Comparison of ENCODE assay signal across 8 cellular contexts in the genomic region with DNA sequence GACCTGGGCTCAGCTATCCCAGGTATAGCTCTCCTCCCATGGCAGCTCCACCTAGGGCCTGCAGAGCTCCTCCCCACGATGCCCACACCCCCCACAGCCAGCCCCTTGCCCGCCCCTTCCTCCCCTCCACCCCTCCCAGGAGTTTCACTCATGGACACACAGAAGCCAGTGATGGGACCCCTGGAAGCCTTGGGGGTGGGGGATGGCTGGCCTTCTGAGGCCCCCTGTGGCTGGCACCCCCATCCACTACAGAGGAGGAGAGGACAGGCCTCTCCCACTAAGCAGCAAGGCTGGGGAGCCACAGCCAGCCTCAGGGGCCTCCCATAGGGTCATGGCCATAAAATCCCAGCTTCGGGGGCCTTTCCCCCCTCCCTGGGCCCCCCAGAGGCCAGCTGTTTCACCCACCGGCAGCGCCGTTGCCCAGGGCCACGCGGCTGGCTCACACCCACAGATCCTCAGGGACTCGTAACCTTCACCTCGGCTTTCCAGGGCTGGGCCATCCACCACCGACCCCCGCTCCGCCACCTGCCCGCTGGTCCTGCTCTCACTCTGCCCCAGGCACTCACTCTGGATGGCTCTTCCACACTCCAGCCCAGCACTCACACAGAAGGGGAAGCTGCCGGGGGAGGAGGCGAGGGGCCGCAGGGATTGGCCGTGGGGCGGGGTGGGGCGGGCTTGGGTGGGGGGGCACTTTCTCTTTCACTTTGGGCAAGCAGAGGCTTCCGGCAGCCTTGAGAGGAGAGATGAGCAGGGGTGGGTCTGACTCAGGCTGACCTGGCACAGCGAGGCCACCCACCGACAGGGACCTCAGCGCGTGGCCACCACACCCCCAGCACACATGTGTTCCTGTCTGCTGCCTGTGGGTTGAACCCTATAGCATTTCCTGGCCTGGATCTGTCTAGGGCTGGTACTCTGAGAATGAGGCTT. TPM values are rescaled to one million over a fixed set of nuclear protein-coding genes. Genes with fewer than 3 reads are reported as not detected.
DNase-seq lines count a peak whose midpoint lies in the region; ATAC-seq, FAIRE-seq and TF ChIP-seq lines count a peak whose summit lies in the region.

No MANE protein-coding gene starts in this region.

- intact Hi-C loops in testis (cut with DNase I; ENCODE audit: low total_unique reads), result no loop called here

- peak overlapping the region; percentile 77 for H3K4me3 ChIP-seq in fibroblast of the aortic adventitia (ENCODE audit: low read depth, low read length)
- peak overlapping the region; percentile 13 to 76 for H3K4me3 ChIP-seq in testis

- no peaks in the 10 kb centered on the region for H3K9me3 ChIP-seq in testis

- H3K4me1 ChIP-seq in testis, result peaks cover 27% of the 10 kb centered on the region

- TF ChIP-seq POLR2A in testis (IDR thresholded peaks at IDR 0.05), result no peak

- no peaks in the 10 kb centered on the region for H3K36me3 ChIP-seq in testis (ENCODE audit: low read depth, missing control alignments)

- FAIRE-seq in RCC 7860 (lab: Jason Lieb, UNC), result peak; percentile 39

- peak overlapping the region; percentile 64 to 83 for H3K27ac ChIP-seq in testis

- WGBS in testis, 2 donors, result 35% methylated on average over 23 of the region's 25 CpGs; no CpG with 5 or more reads in 1 of the 2 donors

- DNase-seq in DMS79 (lab: John Stamatoyannopoulos, UW) (peak; percentile 50), RCC 7860 (ENCODE audit: low spot score) (peak; percentile 93), fibroblast of the aortic adventitia (ENCODE audit: low read depth) (peak; percentile 70), nucleus accumbens (lab: John Stamatoyannopoulos, UW) (peak in 41 of 56 donors; percentile 16 to 68 (median 40)), testis (peak; percentile 78)
- DNase-seq in activated T-helper 1 cell treated with anti-CD3 and anti-CD28 coated beads, Interleukin-2, amount 50 U/mL, for 16 hours (ENCODE audit: low read depth in 1 of 2, low spot score in 1 of 2), result peak; percentile 44 to 67

- H3K27me3 ChIP-seq in testis, result no peaks in the 10 kb centered on the region

- peak; percentile 24 for ATAC-seq in HG03280 (IDR thresholded peaks at IDR 0.05; ENCODE audit: unreplicated experiment)
- no peak for ATAC-seq in GM19395 (IDR thresholded peaks at IDR 0.05; ENCODE audit: unreplicated experiment)

- no peak for TF ChIP-seq CTCF in fibroblast of the aortic adventitia (IDR thresholded peaks at IDR 0.05; ENCODE audit: insufficient read depth, low read length)
- no peak for TF ChIP-seq CTCF in testis (IDR thresholded peaks at IDR 0.05)

RNA-seq across cellular contexts. Expression of a gene that starts 2.2 kb away (rescaled TPM):
- total RNA-seq in fibroblast of the aortic adventitia (ENCODE audit: low replicate concordance) (16.7 and 17.6 TPM in 2 replicates), testis (10 to 100 TPM; 39.7 to 42.4 TPM)
- polyA plus RNA-seq in testis (ENCODE audit: insufficient read depth, low read depth, low replicate concordance), result 25.1 TPM

RNA-seq across cellular contexts. Expression of a gene that starts 6.0 kb away (rescaled TPM):
- total RNA-seq in fibroblast of the aortic adventitia (ENCODE audit: low replicate concordance), result 0.65 and 1.2 TPM in 2 replicates
- total RNA-seq in testis, result 1 to 10 TPM; 1.0 to 2.1 TPM
- polyA plus RNA-seq in testis (ENCODE audit: insufficient read depth, low read depth, low replicate concordance), result 0.50 TPM

RNA-seq across cellular contexts. Expression of a gene that starts 9.1 kb away (rescaled TPM):
- total RNA-seq in fibroblast of the aortic adventitia (ENCODE audit: low replicate concordance) (6.3 and 8.8 TPM in 2 replicates), testis (10 to 100 TPM; 50.7 to 59.3 TPM)
- polyA plus RNA-seq in testis (ENCODE audit: insufficient read depth, low read depth, low replicate concordance), result 17.6 TPM

RNA-seq across cellular contexts. Expression of a gene that starts 13.9 kb away (rescaled TPM):
- total RNA-seq in fibroblast of the aortic adventitia (ENCODE audit: low replicate concordance), result 99.4 and 841 TPM in 2 replicates
- 100 to 1,000 TPM; 193 to 864 TPM for total RNA-seq in testis
- 943 TPM for polyA plus RNA-seq in testis (ENCODE audit: insufficient read depth, low read depth, low replicate concordance)

RNA-seq across cellular contexts. Expression of a gene that starts 18.6 kb away (rescaled TPM):
- total RNA-seq in fibroblast of the aortic adventitia (ENCODE audit: low replicate concordance) (40.6 and 53.4 TPM in 2 replicates), testis (10 to 100 TPM; 80.9 to 84.2 TPM)
- 64.3 TPM for polyA plus RNA-seq in testis (ENCODE audit: insufficient read depth, low read depth, low replicate concordance)

Comparison
In these comparisons a context has a peak if more than half of its experiments do, and no peak if none do; other contexts are left out.
1. DNase-seq: peak in every context shown above with its lines; median percentile 93 in RCC 7860; 78 in testis; 70 in fibroblast of the aortic adventitia; 56 in activated T-helper 1 cell treated with anti-CD3 and anti-CD28 coated beads, Interleukin-2, amount 50 U/mL, for 16 hours; 50 in DMS79; 40 in nucleus accumbens.